In the genomic region with DNA sequence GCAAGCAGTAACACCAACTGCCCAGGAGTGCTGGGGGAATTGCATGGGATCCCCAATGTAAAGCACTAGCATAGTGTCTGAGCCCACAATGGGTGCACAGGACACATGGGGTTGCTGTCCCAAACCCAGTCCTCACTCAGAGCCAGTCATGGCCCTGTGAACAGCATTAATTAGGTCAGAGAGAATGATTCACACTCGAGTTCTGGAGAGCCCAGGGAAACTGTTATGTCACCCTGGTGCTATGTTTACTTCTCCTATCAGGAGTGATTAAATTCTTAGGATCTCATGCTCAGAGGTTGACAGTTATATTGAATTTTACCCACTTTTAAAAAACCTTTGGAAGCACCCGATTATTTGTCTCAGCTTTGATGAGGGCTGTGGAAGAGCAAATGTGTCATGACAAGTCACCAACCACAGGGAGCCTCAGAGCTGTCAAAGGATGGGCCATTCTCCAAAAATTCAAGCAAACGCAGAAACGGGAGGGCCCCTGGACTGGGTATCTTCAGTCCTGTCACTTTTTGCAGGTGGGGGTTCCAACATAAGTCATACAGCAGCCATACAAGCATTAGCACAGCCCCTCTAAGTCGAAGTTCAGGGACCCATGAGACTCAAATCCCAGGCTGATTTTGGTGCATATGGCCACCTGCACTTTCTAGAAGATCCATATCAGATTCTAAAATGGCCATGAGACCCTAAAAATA, we compare ENCODE assay signal across 8 cellular contexts. TPM values are rescaled to one million over a fixed set of nuclear protein-coding genes. Genes with fewer than 3 reads are reported as not detected.
DNase-seq lines count a peak whose midpoint lies in the region; ATAC-seq lines count a peak whose summit lies in the region.

No MANE protein-coding gene starts in this region.

- peak overlapping the region; percentile 56 for H3K4me3 ChIP-seq in right cardiac atrium (ENCODE audit: low read length)
- peak overlapping the region; percentile 80 to 91 (median 84) for H3K4me3 ChIP-seq in skeletal muscle tissue (ENCODE audit: low read length in 3 of 3)

- H3K4me1 ChIP-seq in right cardiac atrium (ENCODE audit: control insufficient read depth, insufficient read depth, low read length) (peaks cover 27% of the 10 kb centered on the region), skeletal muscle tissue (ENCODE audit: control insufficient read depth in 3 of 3, insufficient read depth in 3 of 3, low read length in 3 of 3) (peaks cover 39 to 51% (median 43%) of the 10 kb centered on the region in 3 donors)

- 26% methylated on average over 5 of the region's 5 CpGs for WGBS in right cardiac atrium

- no peak for ATAC-seq in activated CD8-positive, alpha-beta memory T cell treated with anti-CD3 and anti-CD28 coated beads, Interleukin-2, amount 10 ng/mL, durations not matched to agents 7 days and 5 days
- ATAC-seq in right cardiac atrium = peak; percentile 53 to 75

- H3K27ac Mint-ChIP-seq in activated CD8-positive, alpha-beta memory T cell treated with anti-CD3 and anti-CD28 coated beads, Interleukin-2, amount 10 ng/mL, durations not matched to agents 7 days and 5 days = no peak overlapping the region
- H3K27ac Mint-ChIP-seq in activated T-helper 1 cell treated with anti-CD3 and anti-CD28 coated beads, Interleukin-12 subunit alpha, Interleukin-12 subunit beta, Interleukin-2, Interleukin-4 antibody, amounts not matched to agents 30 ng/mL and 10 ng/mL and 1 ng/mL, durations not matched to agents 14 hours and 24 hours and 36 hours = peak overlapping the region; percentile 73

- peak overlapping the region; percentile 75 to 89 (median 82) for H3K9ac ChIP-seq in skeletal muscle tissue (ENCODE audit: low read depth in 1 of 3, low read length in 3 of 3)

- peak overlapping the region; percentile 92 for H3K27ac ChIP-seq in right cardiac atrium (ENCODE audit: low read length)
- H3K27ac ChIP-seq in skeletal muscle tissue (ENCODE audit: low read depth, low read length) = peak overlapping the region; percentile 70

- peaks cover 14% of the 10 kb centered on the region for H3K4me1 Mint-ChIP-seq in activated CD8-positive, alpha-beta memory T cell treated with anti-CD3 and anti-CD28 coated beads, Interleukin-2, amount 10 ng/mL, durations not matched to agents 7 days and 5 days
- H3K4me1 Mint-ChIP-seq in activated T-helper 1 cell treated with anti-CD3 and anti-CD28 coated beads, Interleukin-12 subunit alpha, Interleukin-12 subunit beta, Interleukin-2, Interleukin-4 antibody, amounts not matched to agents 30 ng/mL and 10 ng/mL and 1 ng/mL, durations not matched to agents 14 hours and 24 hours and 36 hours (ENCODE audit: low read depth) = peaks cover 24% of the 10 kb centered on the region

- H3K27me3 ChIP-seq in right cardiac atrium (ENCODE audit: control insufficient read depth, insufficient read depth) (no peaks in the 10 kb centered on the region), skeletal muscle tissue (ENCODE audit: control insufficient read depth in 3 of 3, insufficient read depth in 3 of 3, low read length in 3 of 3) (no peaks in the 10 kb centered on the region)

- H3K36me3 Mint-ChIP-seq in activated CD8-positive, alpha-beta memory T cell treated with anti-CD3 and anti-CD28 coated beads, Interleukin-2, amount 10 ng/mL, durations not matched to agents 7 days and 5 days = peaks cover 9% of the 10 kb centered on the region
- H3K36me3 Mint-ChIP-seq in activated T-helper 1 cell treated with anti-CD3 and anti-CD28 coated beads, Interleukin-12 subunit alpha, Interleukin-12 subunit beta, Interleukin-2, Interleukin-4 antibody, amounts not matched to agents 30 ng/mL and 10 ng/mL and 1 ng/mL, durations not matched to agents 14 hours and 24 hours and 36 hours (ENCODE audit: low read depth) = peaks cover 7% of the 10 kb centered on the region

- peak; percentile 38 for DNase-seq in activated CD8-positive, alpha-beta memory T cell treated with anti-CD3 and anti-CD28 coated beads, Interleukin-2, amount 10 ng/mL, durations not matched to agents 7 days and 5 days
- no peak for DNase-seq in activated CD8-positive, alpha-beta memory T cell treated with anti-CD3 and anti-CD28 coated beads, Interleukin-2, amount 50 U/mL, for 48 hours
- no peak for DNase-seq in activated T-helper 1 cell treated with anti-CD3 and anti-CD28 coated beads, Interleukin-12 subunit alpha, Interleukin-12 subunit beta, Interleukin-2, Interleukin-4 antibody, amounts not matched to agents 30 ng/mL and 10 ng/mL and 1 ng/mL, durations not matched to agents 14 hours and 24 hours and 36 hours (ENCODE audit: low spot score)
- DNase-seq in right cardiac atrium (peak in 1 of 3 donors; percentile 36), T-helper 9 cell (no peak), OCI-M2 (lab: John Stamatoyannopoulos, UW; ENCODE audit: unreplicated experiment) (no peak), 8988T (no peak)

- no peaks in the 10 kb centered on the region for H3K9me3 Mint-ChIP-seq in activated CD8-positive, alpha-beta memory T cell treated with anti-CD3 and anti-CD28 coated beads, Interleukin-2, amount 10 ng/mL, durations not matched to agents 7 days and 5 days (ENCODE audit: low read depth)
- no peaks in the 10 kb centered on the region for H3K9me3 Mint-ChIP-seq in activated T-helper 1 cell treated with anti-CD3 and anti-CD28 coated beads, Interleukin-12 subunit alpha, Interleukin-12 subunit beta, Interleukin-2, Interleukin-4 antibody, amounts not matched to agents 30 ng/mL and 10 ng/mL and 1 ng/mL, durations not matched to agents 14 hours and 24 hours and 36 hours

- CTCF ChIA-PET in activated CD8-positive, alpha-beta memory T cell treated with anti-CD3 and anti-CD28 coated beads, Interleukin-2, amount 10 ng/mL, durations not matched to agents 7 days and 5 days (lab: Charles Lee) = interaction anchor here (1.0 to 1.7 kb wide), 4 partner anchors 8 to 26 kb away, joined by 3 to 6 read pairs (median 4); no protein-coding TSS in a partner anchor

- intact Hi-C loops in activated T-helper 1 cell treated with anti-CD3 and anti-CD28 coated beads, Interleukin-12 subunit alpha, Interleukin-12 subunit beta, Interleukin-2, Interleukin-4 antibody, amounts not matched to agents 30 ng/mL and 10 ng/mL and 1 ng/mL, durations not matched to agents 14 hours and 24 hours and 36 hours (cut with micrococcal nuclease) = loop anchor here (2.0 kb wide), 1 partner anchor 26 kb away; no protein-coding TSS in a partner anchor
- intact Hi-C loops in right cardiac atrium (cut with DNase I) = no loop called here

- peaks cover 8 to 14% (median 9%) of the 10 kb centered on the region in 3 donors for H3K36me3 ChIP-seq in skeletal muscle tissue (ENCODE audit: control insufficient read depth in 3 of 3, insufficient read depth in 3 of 3, low read length in 3 of 3)

- H3K9me3 ChIP-seq in right cardiac atrium (ENCODE audit: control insufficient read depth, low read length) = no peaks in the 10 kb centered on the region
- no peaks in the 10 kb centered on the region for H3K9me3 ChIP-seq in skeletal muscle tissue (ENCODE audit: control insufficient read depth in 3 of 3, low read length in 3 of 3)

- no peaks in the 10 kb centered on the region for H3K27me3 Mint-ChIP-seq in activated CD8-positive, alpha-beta memory T cell treated with anti-CD3 and anti-CD28 coated beads, Interleukin-2, amount 10 ng/mL, durations not matched to agents 7 days and 5 days
- no peaks in the 10 kb centered on the region for H3K27me3 Mint-ChIP-seq in activated T-helper 1 cell treated with anti-CD3 and anti-CD28 coated beads, Interleukin-12 subunit alpha, Interleukin-12 subunit beta, Interleukin-2, Interleukin-4 antibody, amounts not matched to agents 30 ng/mL and 10 ng/mL and 1 ng/mL, durations not matched to agents 14 hours and 24 hours and 36 hours (ENCODE audit: insufficient read depth)

- H3K4me3 Mint-ChIP-seq in activated CD8-positive, alpha-beta memory T cell treated with anti-CD3 and anti-CD28 coated beads, Interleukin-2, amount 10 ng/mL, durations not matched to agents 7 days and 5 days = peak overlapping the region; percentile 82
- peak overlapping the region; percentile 87 for H3K4me3 Mint-ChIP-seq in activated T-helper 1 cell treated with anti-CD3 and anti-CD28 coated beads, Interleukin-12 subunit alpha, Interleukin-12 subunit beta, Interleukin-2, Interleukin-4 antibody, amounts not matched to agents 30 ng/mL and 10 ng/mL and 1 ng/mL, durations not matched to agents 14 hours and 24 hours and 36 hours

RNA-seq across cellular contexts. Expression of a gene that starts 1.3 kb away (rescaled TPM):
- 1 to 10 TPM; 1.2 to 3.1 TPM for total RNA-seq in activated CD8-positive, alpha-beta memory T cell treated with anti-CD3 and anti-CD28 coated beads, Interleukin-2, amount 10 ng/mL, durations not matched to agents 7 days and 5 days
- total RNA-seq in activated T-helper 1 cell treated with anti-CD3 and anti-CD28 coated beads, Interleukin-12 subunit alpha, Interleukin-12 subunit beta, Interleukin-2, Interleukin-4 antibody, amounts not matched to agents 30 ng/mL and 10 ng/mL and 1 ng/mL, durations not matched to agents 14 hours and 24 hours and 36 hours = 1.3 and 2.5 TPM in 2 replicates
- total RNA-seq in right cardiac atrium = 10 to 100 TPM; 57.9 to 92.1 (median 76.3) TPM
- 45.4 TPM for polyA plus RNA-seq in right cardiac atrium
- 21.4 TPM for total RNA-seq in skeletal muscle tissue

RNA-seq across cellular contexts. Expression of a gene that starts 20.3 kb away (rescaled TPM):
- under 1 TPM in 1 of 2 experiments, not detected in 1; 0.37 TPM for total RNA-seq in activated CD8-positive, alpha-beta memory T cell treated with anti-CD3 and anti-CD28 coated beads, Interleukin-2, amount 10 ng/mL, durations not matched to agents 7 days and 5 days
- total RNA-seq in activated T-helper 1 cell treated with anti-CD3 and anti-CD28 coated beads, Interleukin-12 subunit alpha, Interleukin-12 subunit beta, Interleukin-2, Interleukin-4 antibody, amounts not matched to agents 30 ng/mL and 10 ng/mL and 1 ng/mL, durations not matched to agents 14 hours and 24 hours and 36 hours = 4.6 and 5.3 TPM in 2 replicates
- total RNA-seq in right cardiac atrium (10 to 100 TPM; 18.8 to 43.8 (median 23.8) TPM), skeletal muscle tissue (12.5 TPM)
- 32.5 TPM for polyA plus RNA-seq in right cardiac atrium

RNA-seq across cellular contexts. Expression of a gene that starts 42.4 kb away (rescaled TPM):
- 10 to 100 TPM; 29.5 to 29.6 TPM for total RNA-seq in activated CD8-positive, alpha-beta memory T cell treated with anti-CD3 and anti-CD28 coated beads, Interleukin-2, amount 10 ng/mL, durations not matched to agents 7 days and 5 days
- total RNA-seq in activated T-helper 1 cell treated with anti-CD3 and anti-CD28 coated beads, Interleukin-12 subunit alpha, Interleukin-12 subunit beta, Interleukin-2, Interleukin-4 antibody, amounts not matched to agents 30 ng/mL and 10 ng/mL and 1 ng/mL, durations not matched to agents 14 hours and 24 hours and 36 hours = 23.1 and 25.6 TPM in 2 replicates
- 10 to 100 TPM; 15.4 to 20.7 (median 19.2) TPM for total RNA-seq in right cardiac atrium
- 14.8 TPM for polyA plus RNA-seq in right cardiac atrium
- total RNA-seq in skeletal muscle tissue = 25.6 TPM

RNA-seq across cellular contexts. Expression of a gene that starts 47.2 kb away (rescaled TPM):
- total RNA-seq in activated CD8-positive, alpha-beta memory T cell treated with anti-CD3 and anti-CD28 coated beads, Interleukin-2, amount 10 ng/mL, durations not matched to agents 7 days and 5 days = not detected
- not detected in 2 replicates for total RNA-seq in activated T-helper 1 cell treated with anti-CD3 and anti-CD28 coated beads, Interleukin-12 subunit alpha, Interleukin-12 subunit beta, Interleukin-2, Interleukin-4 antibody, amounts not matched to agents 30 ng/mL and 10 ng/mL and 1 ng/mL, durations not matched to agents 14 hours and 24 hours and 36 hours
- total RNA-seq in right cardiac atrium = under 1 TPM in 3 of 4 donors, not detected in 1; 0.23 to 0.71 (median 0.29) TPM
- polyA plus RNA-seq in right cardiac atrium = 0.14 TPM
- total RNA-seq in skeletal muscle tissue = under 0.01 TPM
